18 cellular contexts compared by ENCODE assay signal in the genomic region with DNA sequence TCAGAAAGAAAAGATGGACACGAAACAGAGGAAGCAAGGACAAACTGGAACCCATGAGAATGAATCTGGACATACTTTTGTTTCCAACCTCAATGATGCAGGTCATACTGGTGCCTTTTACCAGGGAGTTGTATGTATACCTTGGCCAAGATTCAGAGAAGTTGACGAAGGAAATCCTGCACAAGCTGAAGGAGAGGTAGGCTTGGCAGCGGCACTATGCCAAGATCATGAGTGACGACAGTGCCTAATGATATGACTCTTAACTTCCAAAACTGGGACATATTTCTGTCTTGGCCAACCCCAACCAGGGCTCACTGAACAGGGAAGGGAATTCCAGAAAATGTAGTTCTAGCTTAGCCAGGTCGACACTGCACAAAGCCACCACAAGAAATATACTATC.
DNase-seq lines count a peak whose midpoint lies in the region; ATAC-seq and TF ChIP-seq lines count a peak whose summit lies in the region.
"Had no signal": no experiment of that assay in that cellular context is flagged by ENCODE, and none has a peak within 500 bp of the region (broad histone marks: within the 10 kb centered on the region; RNA-seq: fewer than 3 reads in every experiment).

No MANE protein-coding gene starts in this region.

- intact Hi-C loops in MCF 10A (cut with micrococcal nuclease) (loop anchor here (5.0 to 10.0 kb wide), 5 partner anchors 148 to 400 kb away; a partner anchor contains a TSS), mammary epithelial cell (cut with micrococcal nuclease) (no loop called here), left lung (cut with DNase I) (loop anchor here in 1 of 2 donors (10.0 kb wide), 1 partner anchor 150 kb away; a partner anchor contains a TSS), stomach (cut with DNase I; ENCODE audit: low total_unique reads) (loop anchor here (10.0 kb wide), 1 partner anchor 370 kb away; no protein-coding TSS in a partner anchor), PC-9 (cut with micrococcal nuclease; ENCODE audit: unreplicated experiment) (loop anchor here (10.0 kb wide), 1 partner anchor 170 kb away; no protein-coding TSS in a partner anchor)

- H3K4me3 ChIP-seq in mammary epithelial cell (replicated peaks in 1 of 3; ENCODE audit: insufficient read depth in 1 of 3, low read depth in 2 of 3, low read length in 3 of 3) (no peak overlapping the region), left lung (no peak overlapping the region), stomach (no peak overlapping the region), PC-9 (no peak overlapping the region)
- H3K4me3 ChIP-seq: A549, GM23248 had no signal

- H3K36me3 ChIP-seq in mammary epithelial cell (ENCODE audit: insufficient read depth, low read length): no peaks in the 10 kb centered on the region
- H3K36me3 ChIP-seq in left lung: no peaks in the 10 kb centered on the region
- H3K36me3 ChIP-seq in stomach: no peaks in the 10 kb centered on the region
- no peaks in the 10 kb centered on the region for H3K36me3 ChIP-seq in PC-9 (ENCODE audit: low read depth)

- H3K79me2 ChIP-seq in mammary epithelial cell (ENCODE audit: insufficient read depth, low read length) (no peaks in the 10 kb centered on the region), PC-9 (ENCODE audit: low read depth) (no peaks in the 10 kb centered on the region)

- H3K9me3 ChIP-seq in mammary epithelial cell (replicated peaks; ENCODE audit: insufficient read depth, low read length) (no peaks in the 10 kb centered on the region), left lung (no peaks in the 10 kb centered on the region), stomach (no peaks in the 10 kb centered on the region), PC-9 (ENCODE audit: insufficient read depth, low read depth) (no peaks in the 10 kb centered on the region)
- H3K9me3 ChIP-seq: A549, Caco-2 had no signal

- no peaks in the 10 kb centered on the region for H3F3A ChIP-seq in PC-9 (ENCODE audit: insufficient read depth, low read depth)

- H3K4me1 Mint-ChIP-seq in MCF 10A (ENCODE audit: insufficient read depth, unreplicated experiment): peaks cover 15% of the 10 kb centered on the region

- POLR2A ChIA-PET in MCF 10A (lab: Yijun Ruan, JAX): interaction anchor here (0.6 to 1.0 kb wide), 2 partner anchors 9 to 149 kb away, joined by 3 read pairs; a partner anchor contains a TSS
- POLR2A ChIA-PET in PC-9 (lab: Charles Lee; ENCODE audit: unreplicated experiment): no interaction called here

- H3K27me3 Mint-ChIP-seq in MCF 10A (ENCODE audit: insufficient read depth, unreplicated experiment): no peaks in the 10 kb centered on the region
- H3K27me3 Mint-ChIP-seq: CD4-positive, alpha-beta T cell had no signal

- DNase-seq in MCF 10A (ENCODE audit: unreplicated experiment): peak; percentile 86
- DNase-seq in mammary epithelial cell: no peak
- DNase-seq in astrocyte of the hippocampus (ENCODE audit: low read depth, low spot score): peak; percentile 3
- no peak for DNase-seq in left lung
- peak; percentile 86 for DNase-seq in stomach
- DNase-seq in PC-9: no peak
- DNase-seq in pons (ENCODE audit: low spot score): no peak
- no peak for DNase-seq in iPS-NIHi11 (ENCODE audit: low spot score)
- DNase-seq: AML-193; Caco-2; CD4-positive, alpha-beta T cell; GDM1; GM23248; HCEC 1CT; IMR-90 had no signal

- BruUV-seq in MCF 10A (replicated peaks; lab: Mats Ljungman, UMichigan) (no TSS peak), mammary epithelial cell (replicated peaks; lab: Mats Ljungman, UMichigan) (no TSS peak), PC-9 (replicated peaks; lab: Mats Ljungman, UMichigan) (no TSS peak)

- TF ChIP-seq EP300 in stomach (IDR thresholded peaks at IDR 0.05): no peak

- no peak overlapping the region for H3K9ac ChIP-seq in mammary epithelial cell (ENCODE audit: insufficient read depth, low read length)
- H3K9ac ChIP-seq: GM23248 had no signal

- WGBS in mammary epithelial cell (ENCODE audit: low coverage, missing lambda C conversion rate): 75% methylated on average over 5 of the region's 5 CpGs
- 31 to 70% (median 44%) methylated on average over 5 of the region's 5 CpGs for whole genome bisulfite sequencing in stomach, 5 donors

- CTCF ChIA-PET in MCF 10A (lab: Yijun Ruan, JAX) (interaction anchor here (0.6 to 4.2 kb wide), 7 partner anchors 9 to 392 kb away, joined by 3 to 46 read pairs (median 5); no protein-coding TSS in a partner anchor), mammary epithelial cell (lab: Charles Lee; ENCODE audit: low non-redundant PET) (no interaction called here), PC-9 (lab: Charles Lee) (no interaction called here)

- H2AFZ ChIP-seq in mammary epithelial cell (ENCODE audit: low read depth, low read length): no peak overlapping the region
- no peak overlapping the region for H2AFZ ChIP-seq in PC-9
- H2AFZ ChIP-seq: GM23248 had no signal

- H3K9me2 ChIP-seq in PC-9 (ENCODE audit: insufficient read depth): no peaks in the 10 kb centered on the region

- no peaks in the 10 kb centered on the region for H4K20me1 ChIP-seq in mammary epithelial cell (ENCODE audit: insufficient read depth, low read length)
- no peaks in the 10 kb centered on the region for H4K20me1 ChIP-seq in PC-9 (ENCODE audit: insufficient read depth)

- TF ChIP-seq CTCF in MCF 10A (IDR thresholded peaks at IDR 0.05; ENCODE audit: unreplicated experiment) (no peak), mammary epithelial cell (conservative IDR thresholded peaks at IDR 0.05 in 1 of 2, IDR thresholded peaks at IDR 0.05 in 1 of 2; ENCODE audit: extremely low read depth in 1 of 2, insufficient read depth in 1 of 2, low read depth in 1 of 2, low read length in 2 of 2) (no peak), left lung (IDR thresholded peaks at IDR 0.05) (no peak), stomach (IDR thresholded peaks at IDR 0.05) (no peak), PC-9 (conservative IDR thresholded peaks at IDR 0.05) (no peak)

- H3K27me3 ChIP-seq in mammary epithelial cell (ENCODE audit: insufficient read depth, low read length): peaks cover 3% of the 10 kb centered on the region
- H3K27me3 ChIP-seq in left lung: no peaks in the 10 kb centered on the region
- no peaks in the 10 kb centered on the region for H3K27me3 ChIP-seq in stomach
- no peaks in the 10 kb centered on the region for H3K27me3 ChIP-seq in PC-9 (ENCODE audit: insufficient read depth, low read depth)

- dilution Hi-C loops in mammary epithelial cell (cut with HindIII; ENCODE audit: low sequenced_read_pairs): no loop called here

- in situ Hi-C loops in mammary epithelial cell (cut with MboI; ENCODE audit: low sequenced_read_pairs in 2 of 2): loop anchor here (10.0 to 25.0 kb wide), 3 partner anchors 283 to 380 kb away; no protein-coding TSS in a partner anchor

- no peaks in the 10 kb centered on the region for H3K36me3 Mint-ChIP-seq in MCF 10A (ENCODE audit: insufficient read depth, unreplicated experiment)

- peaks cover 6% of the 10 kb centered on the region for H3K9me3 Mint-ChIP-seq in MCF 10A (ENCODE audit: unreplicated experiment)
- H3K9me3 Mint-ChIP-seq: CD4-positive, alpha-beta T cell had no signal

- TF ChIP-seq POLR2A in stomach (IDR thresholded peaks at IDR 0.05): no peak

- peak; percentile 35 for ATAC-seq in left lung
- ATAC-seq: A549 had no signal

- H3K27ac ChIP-seq in mammary epithelial cell (ENCODE audit: insufficient read depth, low read depth, low read length): no peak overlapping the region
- H3K27ac ChIP-seq in left lung: no peak overlapping the region
- H3K27ac ChIP-seq in stomach: peak overlapping the region in 3 of 5 donors; percentile 15 to 24 (median 16)
- H3K27ac ChIP-seq in PC-9: no peak overlapping the region
- H3K27ac ChIP-seq: 22Rv1, A549, C4-2B, GM23248 had no signal

- peak overlapping the region; percentile 52 for H3K27ac Mint-ChIP-seq in MCF 10A (ENCODE audit: low read depth, unreplicated experiment)
- H3K27ac Mint-ChIP-seq: CD4-positive, alpha-beta T cell had no signal

- H3K4me2 ChIP-seq in mammary epithelial cell (ENCODE audit: insufficient read depth, low read depth, low read length) (no peak overlapping the region), PC-9 (no peak overlapping the region)
- H3K4me2 ChIP-seq: A549 had no signal

- no peak overlapping the region for H3K4me3 Mint-ChIP-seq in MCF 10A (ENCODE audit: unreplicated experiment)
- H3K4me3 Mint-ChIP-seq: CD4-positive, alpha-beta T cell had no signal

- peaks cover under 1% of the 10 kb centered on the region for H3K4me1 ChIP-seq in mammary epithelial cell (ENCODE audit: insufficient read depth, low read length)
- peaks cover 0 to 7% of the 10 kb centered on the region in 2 donors for H3K4me1 ChIP-seq in left lung
- peaks cover 0 to 17% (median 6%) of the 10 kb centered on the region in 4 donors for H3K4me1 ChIP-seq in stomach
- no peaks in the 10 kb centered on the region for H3K4me1 ChIP-seq in PC-9 (replicated peaks; ENCODE audit: insufficient read depth)
- H3K4me1 ChIP-seq: A549, Caco-2 had no signal

Comparison
In these comparisons a context has a peak if more than half of its experiments do, and no peak if none do; other contexts are left out.
1. DNase-seq: peak in MCF 10A (single experiment), astrocyte of the hippocampus (single experiment) and stomach (single experiment); none in mammary epithelial cell (single experiment), left lung (0 of 2), PC-9 (0 of 2), pons (single experiment) and iPS-NIHi11 (single experiment).
2. H3K27ac ChIP-seq: peak in stomach (3 of 5); none in mammary epithelial cell (single experiment), left lung (0 of 2) and PC-9 (single experiment).